Comparison of ENCODE assay signal across 8 cellular contexts in genomic region chr9:70413427-70413797, GRCh38. TPM values are rescaled to one million over a fixed set of nuclear protein-coding genes. Genes with fewer than 3 reads are reported as not detected.
A peak's percentile ranks its signal among the peaks of the same experiment; 100 is the strongest.
DNase-seq lines count a peak whose midpoint lies in the region; ATAC-seq, FAIRE-seq and TF ChIP-seq lines count a peak whose summit lies in the region.

No MANE protein-coding gene starts in this region.

- no peak for FAIRE-seq in urothelium cell line (lab: Jason Lieb, UNC)

- peak overlapping the region; percentile 95 to 99 (median 99) for H3K4me3 Mint-ChIP-seq in CD8-positive, alpha-beta memory T cell

- H3K27ac ChIP-seq in CD8-positive, alpha-beta memory T cell (ENCODE audit: low read depth, low read length), result peak overlapping the region; percentile 98

- intact Hi-C loops in mucosa of descending colon (cut with DNase I, micrococcal nuclease), result loop anchor here in 1 of 2 donors (10.0 kb wide), 1 partner anchor 181 kb away; no protein-coding TSS in a partner anchor

- H3K9me3 ChIP-seq in CD8-positive, alpha-beta memory T cell (ENCODE audit: low read length), result no peaks in the 10 kb centered on the region
- H3K9me3 ChIP-seq in mucosa of descending colon, result no peaks in the 10 kb centered on the region

- H3K4me1 Mint-ChIP-seq in CD8-positive, alpha-beta memory T cell, result peaks cover 42 to 58% (median 51%) of the 10 kb centered on the region in 3 donors

- no peaks in the 10 kb centered on the region for H3K36me3 ChIP-seq in CD8-positive, alpha-beta memory T cell (ENCODE audit: insufficient read depth, low read length)
- H3K36me3 ChIP-seq in mucosa of descending colon (ENCODE audit: low read depth), result no peaks in the 10 kb centered on the region

- H3K9me3 Mint-ChIP-seq in CD8-positive, alpha-beta memory T cell, result no peaks in the 10 kb centered on the region

- POLR2A ChIA-PET in CD8-positive, alpha-beta memory T cell (lab: Charles Lee), result interaction anchor here (1.0 to 3.0 kb wide), 5 partner anchors 8 to 1370 kb away, joined by 3 to 29 read pairs (median 4); no protein-coding TSS in a partner anchor

- peak overlapping the region; percentile 100 for H3K27ac Mint-ChIP-seq in CD8-positive, alpha-beta memory T cell

- peaks cover 0 to 22% (median 0%) of the 10 kb centered on the region in 3 donors for H3K36me3 Mint-ChIP-seq in CD8-positive, alpha-beta memory T cell

- CTCF ChIA-PET in CD8-positive, alpha-beta memory T cell (lab: Charles Lee), result interaction anchor here (1.5 to 2.1 kb wide), 2 partner anchors 71 to 189 kb away, joined by 4 to 5 read pairs; no protein-coding TSS in a partner anchor

- ATAC-seq in GM18909 (IDR thresholded peaks at IDR 0.05; ENCODE audit: poor library complexity, unreplicated experiment) (peak; percentile 23), HG03103 (IDR thresholded peaks at IDR 0.05; ENCODE audit: low read depth, unreplicated experiment) (peak; percentile 17), mucosa of descending colon (peak; percentile 23)

- peak in 2 of 5 donors; percentile 54 to 82 for DNase-seq in CD8-positive, alpha-beta memory T cell
- peak; percentile 54 for DNase-seq in T follicular helper cell (ENCODE audit: low read depth)
- peak; percentile 74 for DNase-seq in effector CD8-positive, alpha-beta T cell (lab: John Stamatoyannopoulos, UW)
- DNase-seq in mucosa of descending colon, result no peak
- DNase-seq in urothelium cell line (ENCODE audit: low spot score), result peak; percentile 58
- DNase-seq in middle frontal gyrus (ENCODE audit: extremely low spot score, low spot score), result no peak

- TF ChIP-seq CTCF in mucosa of descending colon (IDR thresholded peaks at IDR 0.05), result no peak

- peaks cover 0 to 2% of the 10 kb centered on the region in 2 donors for H3K27me3 Mint-ChIP-seq in CD8-positive, alpha-beta memory T cell

- H3K4me1 ChIP-seq in CD8-positive, alpha-beta memory T cell (ENCODE audit: insufficient read depth, low read length), result peaks cover 39% of the 10 kb centered on the region
- peaks cover 36% of the 10 kb centered on the region for H3K4me1 ChIP-seq in mucosa of descending colon (ENCODE audit: low read depth)

- no peaks in the 10 kb centered on the region for H3K27me3 ChIP-seq in CD8-positive, alpha-beta memory T cell (ENCODE audit: insufficient read depth, low read length, poor library complexity, severe bottlenecking)

- peak overlapping the region; percentile 99 for H3K4me3 ChIP-seq in CD8-positive, alpha-beta memory T cell (ENCODE audit: low read length)
- peak overlapping the region; percentile 92 for H3K4me3 ChIP-seq in mucosa of descending colon

RNA-seq across cellular contexts. Expression of gene KLF9, which starts 1.0 kb away (rescaled TPM):
- total RNA-seq in CD8-positive, alpha-beta memory T cell, result 10 to 100 TPM; 19.2 to 20.2 TPM
- 3.9 TPM for polyA plus RNA-seq in CD8-positive, alpha-beta memory T cell
- 100 to 1,000 TPM in 1 of 3 donors, 10 to 100 TPM in 2; 29.5 to 104 (median 45.4) TPM for total RNA-seq in mucosa of descending colon

Comparison
In these comparisons a context has a peak if more than half of its experiments do, and no peak if none do; other contexts are left out.
1. DNase-seq: peak in T follicular helper cell (single experiment), effector CD8-positive, alpha-beta T cell (single experiment) and urothelium cell line (single experiment); none in mucosa of descending colon (0 of 3) and middle frontal gyrus (single experiment).
2. Peak in every context shown above with its lines, with median percentiles within 50 percentile points of each other: ATAC-seq.